ENCODE assay signal across 10 cellular contexts in genomic region chr19:16254851-16255408, GRCh38.
"Had no signal": no experiment of that assay in that cellular context is flagged by ENCODE, and none has a peak within 500 bp of the region (broad histone marks: within the 10 kb centered on the region; RNA-seq: fewer than 3 reads in every experiment).

No MANE protein-coding gene starts in this region.

- H3K4me1 ChIP-seq: breast epithelium, uterus had no signal

- H3K79me2 ChIP-seq: parathyroid adenoma had no signal

- H3K27ac ChIP-seq: parathyroid adenoma had no signal

- H3K27me3 ChIP-seq: breast epithelium, thyroid gland, uterus had no signal

- H3K27me3 Mint-ChIP-seq: activated CD4-positive, alpha-beta T cell treated with anti-CD3 and anti-CD28 coated beads for 36 hours had no signal

- ATAC-seq: activated CD4-positive, alpha-beta T cell treated with anti-CD3 and anti-CD28 coated beads for 36 hours; left ventricle myocardium superior had no signal

- DNase-seq: activated CD4-positive, alpha-beta T cell treated with anti-CD3 and anti-CD28 coated beads for 36 hours; aorta; left ventricle myocardium superior; stimulated activated CD4-positive, alpha-beta T cell treated with anti-CD3 and anti-CD28 coated beads, Interleukin-1b, Interleukin-23, amount 100 ng/mL, for 48 hours; thyroid gland; uterus had no signal

- H3K4me1 Mint-ChIP-seq: neural crest cell had no signal

- H3K9me3 ChIP-seq: breast epithelium, thyroid gland, uterus had no signal

- H3K4me3 ChIP-seq: breast epithelium, thyroid gland, uterus had no signal

- H3K36me3 ChIP-seq: breast epithelium, thyroid gland, uterus had no signal

- H3K4me3 Mint-ChIP-seq: activated CD4-positive, alpha-beta T cell treated with anti-CD3 and anti-CD28 coated beads for 36 hours; activated T-helper 1 cell treated with anti-CD3 and anti-CD28 coated beads, Interleukin-12 subunit alpha, Interleukin-12 subunit beta, Interleukin-2, Interleukin-4 antibody, amounts not matched to agents 30 ng/mL and 10 ng/mL and 1 ng/mL, durations not matched to agents 14 hours and 24 hours and 36 hours; neural crest cell had no signal

- H3K9me3 Mint-ChIP-seq: neural crest cell had no signal

- H3K27ac Mint-ChIP-seq: activated CD4-positive, alpha-beta T cell treated with anti-CD3 and anti-CD28 coated beads for 36 hours; activated T-helper 1 cell treated with anti-CD3 and anti-CD28 coated beads, Interleukin-12 subunit alpha, Interleukin-12 subunit beta, Interleukin-2, Interleukin-4 antibody, amounts not matched to agents 30 ng/mL and 10 ng/mL and 1 ng/mL, durations not matched to agents 14 hours and 24 hours and 36 hours had no signal

- H2AFZ ChIP-seq: parathyroid adenoma had no signal
